In the genomic region with DNA sequence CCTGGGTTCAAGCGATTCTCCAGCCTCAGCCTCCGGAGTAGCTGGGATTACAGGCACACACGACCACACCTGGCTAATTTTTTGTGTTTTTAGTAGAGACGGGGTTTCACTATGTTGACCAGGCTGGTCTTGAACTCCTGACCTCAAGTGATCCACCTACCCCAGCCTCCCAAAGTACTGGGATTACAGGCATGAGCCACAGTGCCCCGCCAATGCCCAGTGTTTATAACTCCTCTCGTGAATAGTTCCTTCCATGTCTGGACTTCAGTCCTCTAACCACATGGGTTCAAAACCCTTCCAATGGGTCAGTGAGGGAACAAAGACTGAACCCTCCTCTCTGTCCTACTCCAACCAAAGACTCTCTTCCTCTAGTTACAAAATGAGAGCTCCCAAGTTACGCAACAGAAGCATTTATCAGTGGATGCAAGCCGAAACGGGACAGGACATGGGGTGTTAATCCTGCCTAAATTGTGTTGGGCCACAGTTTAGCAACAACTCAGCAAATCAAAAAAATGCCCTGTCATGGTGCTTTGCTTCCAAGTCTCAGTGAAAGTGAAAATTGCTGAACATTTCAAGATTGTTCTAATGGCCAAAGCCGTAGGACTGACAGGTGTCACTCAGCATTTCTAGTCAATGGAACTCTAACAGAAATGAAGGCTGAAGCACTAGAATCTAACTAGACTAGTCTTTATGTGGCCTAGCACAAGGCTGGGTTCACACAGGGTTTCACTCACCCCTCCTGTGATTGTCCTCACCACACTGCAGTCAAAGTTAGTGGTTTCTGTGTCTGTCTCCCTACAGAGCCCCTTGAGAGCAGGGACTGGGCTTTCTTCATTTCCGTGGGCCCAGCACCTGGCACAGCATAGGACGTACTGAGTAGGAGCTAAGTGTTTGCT, we compare ENCODE assay signal across 18 cellular contexts. TPM values are rescaled to one million over a fixed set of nuclear protein-coding genes. Genes with fewer than 3 reads are reported as not detected.
DNase-seq lines count a peak whose midpoint lies in the region; ATAC-seq and TF ChIP-seq lines count a peak whose summit lies in the region.
"Had no signal": no experiment of that assay in that cellular context is flagged by ENCODE, and none has a peak within 500 bp of the region (broad histone marks: within the 10 kb centered on the region; RNA-seq: fewer than 3 reads in every experiment).

No MANE protein-coding gene starts in this region.

- DNase-seq in erythroblast (lab: John Stamatoyannopoulos, UW) = peak; percentile 90 to 93
- DNase-seq in posterior vena cava (ENCODE audit: low spot score) = no peak
- DNase-seq in substantia nigra (lab: John Stamatoyannopoulos, UW) = no peak
- DNase-seq in NCI-H524 (lab: John Stamatoyannopoulos, UW) = no peak
- DNase-seq in NCI-H748 treated with DMSO at 0.1 percent for 48 hours (lab: John Stamatoyannopoulos, UW) = no peak
- DNase-seq: activated B cell treated with CpG ODN at 0.5 μM for 24 hours; activated T-cell treated with anti-CD3 and anti-CD28 coated beads, Interleukin-2, amount 50 U/mL, for 48 hours; H7; hippocampal formation; NCI-H2029 treated with DMSO at 0.1 percent for 48 hours; SHP77 treated with DMSO at 0.1 percent for 48 hours; stimulated activated CD4-positive, alpha-beta T cell treated with anti-CD3 and anti-CD28 coated beads, Interleukin-4, amount 100 ng/mL, for 1 hour; stimulated activated naive CD8-positive, alpha-beta T cell treated with anti-CD3 and anti-CD28 coated beads, Interleukin-15, amount 100 ng/mL, for 72 hours had no signal

- TF ChIP-seq POLR2A in erythroblast (IDR thresholded peaks at IDR 0.05; ENCODE audit: low read length) = no peak

- H3K27ac ChIP-seq in substantia nigra (ENCODE audit: low read depth, low read length, poor library complexity, severe bottlenecking) = no peak overlapping the region
- H3K27ac ChIP-seq: prostate gland had no signal

- intact Hi-C loops in posterior vena cava (cut with DNase I) = no loop called here

- peak; percentile 28 for ATAC-seq in GM18867 (IDR thresholded peaks at IDR 0.05; ENCODE audit: unreplicated experiment)
- ATAC-seq in GM21723 (IDR thresholded peaks at IDR 0.05; ENCODE audit: unreplicated experiment) = peak; percentile 27
- peak; percentile 37 for ATAC-seq in HG03469 (IDR thresholded peaks at IDR 0.05; ENCODE audit: unreplicated experiment)
- ATAC-seq: stimulated activated naive CD8-positive, alpha-beta T cell treated with anti-CD3 and anti-CD28 coated beads, Interleukin-15, amount 100 ng/mL, for 72 hours had no signal

RNA-seq across cellular contexts. Expression of a gene that starts 3.2 kb away (rescaled TPM):
- total RNA-seq in posterior vena cava = 10 to 100 TPM; 44.9 to 52.3 TPM

RNA-seq across cellular contexts. Expression of a gene that starts 44.1 kb away (rescaled TPM):
- total RNA-seq in posterior vena cava = 1 to 10 TPM in 1 of 2 donors, under 1 TPM in 1; 0.97 to 2.6 TPM
- total RNA-seq: activated B cell treated with CpG ODN at 0.5 μM for 24 hours, lung microvascular endothelial cell had no signal

Comparison
In these comparisons a context has a peak if more than half of its experiments do, and no peak if none do; other contexts are left out.
1. DNase-seq: peak in erythroblast (2 of 2); none in posterior vena cava (single experiment), substantia nigra (0 of 49), NCI-H524 (0 of 2) and NCI-H748 treated with DMSO at 0.1 percent for 48 hours (single experiment).
2. Peak in every context shown above with its lines, with median percentiles within 50 percentile points of each other: ATAC-seq.